8 cellular contexts compared by ENCODE assay signal in the genomic region with DNA sequence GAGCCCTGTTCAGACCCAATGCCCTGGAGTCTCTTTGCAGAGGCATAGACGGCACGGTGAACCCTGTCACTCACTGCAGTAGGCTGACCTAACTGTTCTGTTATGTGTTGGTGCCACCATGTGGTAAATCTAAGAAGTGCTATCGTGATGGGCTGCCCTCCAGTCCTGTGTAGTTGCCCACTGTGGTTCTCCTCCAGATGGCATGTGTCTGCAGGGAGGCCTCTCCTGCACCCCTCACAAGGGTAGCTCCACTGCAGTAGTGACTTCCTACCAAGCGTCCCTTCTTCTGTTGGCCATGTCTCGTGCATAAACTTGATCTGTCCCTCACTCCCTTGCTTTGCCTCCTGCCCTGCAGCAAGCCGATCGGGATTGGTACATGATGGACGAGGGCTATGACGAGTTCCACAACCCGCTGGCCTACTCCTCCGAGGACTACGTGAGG. TPM values are rescaled to one million over a fixed set of nuclear protein-coding genes. Genes with fewer than 3 reads are reported as not detected.
DNase-seq lines count a peak whose midpoint lies in the region; ATAC-seq, FAIRE-seq and TF ChIP-seq lines count a peak whose summit lies in the region.

No MANE protein-coding gene starts in this region.

- no peak for TF ChIP-seq EP300 in SK-N-SH (IDR thresholded peaks at IDR 0.05; ENCODE audit: borderline replicate concordance in 1 of 2, low read depth in 1 of 2, low read length in 1 of 2)

- intact Hi-C loops in kidney (cut with DNase I), result no loop called here

- no peak overlapping the region for H3K4me3 ChIP-seq in SK-N-SH (ENCODE audit: low read depth in 2 of 2, low read length in 1 of 2)
- H3K4me3 ChIP-seq in kidney (ENCODE audit: low read length in 2 of 2), result no peak overlapping the region

- H3K9me3 ChIP-seq in SK-N-SH, result no peaks in the 10 kb centered on the region
- H3K9me3 ChIP-seq in kidney (ENCODE audit: control insufficient read depth in 1 of 2, low read length in 2 of 2), result no peaks in the 10 kb centered on the region

- no peaks in the 10 kb centered on the region for H3K27me3 ChIP-seq in SK-N-SH (ENCODE audit: insufficient read depth)

- no peak overlapping the region for H3K4me2 ChIP-seq in SK-N-SH

- H3K36me3 ChIP-seq in SK-N-SH (replicated peaks in 1 of 2; ENCODE audit: control insufficient read depth in 1 of 2, insufficient read depth in 2 of 2, low read length in 1 of 2) (peaks cover 33 to 81% of the 10 kb centered on the region in 2 experiments), kidney (ENCODE audit: control insufficient read depth in 1 of 2, insufficient read depth in 2 of 2, low read length in 2 of 2) (peaks cover 60 to 78% of the 10 kb centered on the region in 2 donors)

- peak; percentile 58 for DNase-seq in EH (ENCODE audit: low read depth)
- DNase-seq in LHCN-M2 (ENCODE audit: low read depth), result peak; percentile 54
- peak; percentile 78 for DNase-seq in SK-N-SH
- peak; percentile 69 to 73 for DNase-seq in T47D (ENCODE audit: low read depth in 1 of 2, low spot score in 1 of 2)
- no peak for DNase-seq in kidney
- DNase-seq in stimulated activated CD4-positive, alpha-beta T cell treated with anti-CD3 and anti-CD28 coated beads, Interleukin-4, amount 100 ng/mL, for 4 hours, result peak; percentile 14 to 24
- DNase-seq in T1000 (lab: John Stamatoyannopoulos, UW), result no peak

- ATAC-seq in GM21447 (IDR thresholded peaks at IDR 0.05; ENCODE audit: unreplicated experiment), result peak; percentile 73

- no peak for FAIRE-seq in kidney (lab: Jason Lieb, UNC)

- peaks cover 24% of the 10 kb centered on the region for H3K79me2 ChIP-seq in SK-N-SH (ENCODE audit: insufficient read depth)

- in situ Hi-C loops in T47D (cut with HindIII; ENCODE audit: low pct_unique_long_range_greater_than_20kb, low sequenced_read_pairs), result no loop called here

- 0 out of 2 replicates have a peak, but pooled peaks cover 5% of the 10 kb centered on the region for H4K20me1 ChIP-seq in SK-N-SH (ENCODE audit: insufficient read depth)

- peak; percentile 72 for TF ChIP-seq RAD21 in SK-N-SH (IDR thresholded peaks at IDR 0.05; ENCODE audit: low read length)

- no peak overlapping the region for H2AFZ ChIP-seq in SK-N-SH (ENCODE audit: low read depth)

- no peak overlapping the region for H3K27ac ChIP-seq in SK-N-SH (ENCODE audit: low read depth in 2 of 2, low read length in 1 of 2)
- H3K27ac ChIP-seq in kidney (ENCODE audit: low read depth in 2 of 2, low read length in 2 of 2), result no peak overlapping the region

- no peaks in the 10 kb centered on the region for H3K9me2 ChIP-seq in SK-N-SH

- TF ChIP-seq CTCF in SK-N-SH (IDR thresholded peaks at IDR 0.05) (peak; percentile 66), kidney (IDR thresholded peaks at IDR 0.05; ENCODE audit: borderline replicate concordance, extremely low read depth, insufficient read depth) (peak; percentile 61)

- CTCF ChIA-PET in SK-N-SH (lab: Yijun Ruan, JAX), result interaction anchor here (0.7 to 8.3 kb wide), 9 partner anchors 9 to 216 kb away, joined by 3 to 48 read pairs (median 4); a partner anchor contains a TSS

- H3K4me1 ChIP-seq in SK-N-SH (ENCODE audit: control insufficient read depth in 1 of 2, insufficient read depth in 2 of 2, low read depth in 1 of 2, low read length in 1 of 2) (peaks cover 8 to 9% of the 10 kb centered on the region in 2 experiments; a peak in 3 of 4 replicates), kidney (ENCODE audit: control insufficient read depth in 1 of 2, insufficient read depth in 1 of 2, low read depth in 1 of 2, low read length in 2 of 2) (peaks cover 7 to 10% of the 10 kb centered on the region in 2 donors)

- H3K9ac ChIP-seq in SK-N-SH (no peak overlapping the region), kidney (ENCODE audit: low read length in 2 of 2) (no peak overlapping the region)

- WGBS in SK-N-SH (ENCODE audit: low lambda C conversion rate), result 96% methylated on average over 10 of the region's 12 CpGs

- POLR2A ChIA-PET in SK-N-SH (lab: Yijun Ruan, JAX), result no interaction called here

- H3F3A ChIP-seq in SK-N-SH (replicated peaks; ENCODE audit: insufficient read depth), result no peaks in the 10 kb centered on the region

TF ChIP-seq in SK-N-SH, 30 proteins besides CTCF, POLR2A, EP300 and RAD21 (continues in another document):
- TF ChIP-seq, protein P1, sequence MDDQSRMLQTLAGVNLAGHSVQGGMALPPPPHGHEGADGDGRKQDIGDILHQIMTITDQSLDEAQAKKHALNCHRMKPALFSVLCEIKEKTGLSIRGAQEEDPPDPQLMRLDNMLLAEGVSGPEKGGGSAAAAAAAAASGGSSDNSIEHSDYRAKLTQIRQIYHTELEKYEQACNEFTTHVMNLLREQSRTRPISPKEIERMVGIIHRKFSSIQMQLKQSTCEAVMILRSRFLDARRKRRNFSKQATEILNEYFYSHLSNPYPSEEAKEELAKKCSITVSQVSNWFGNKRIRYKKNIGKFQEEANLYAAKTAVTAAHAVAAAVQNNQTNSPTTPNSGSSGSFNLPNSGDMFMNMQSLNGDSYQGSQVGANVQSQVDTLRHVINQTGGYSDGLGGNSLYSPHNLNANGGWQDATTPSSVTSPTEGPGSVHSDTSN (IDR thresholded peaks at IDR 0.05), result peak; percentile 59
- no peak for TF ChIP-seq FOXM1 (IDR thresholded peaks at IDR 0.05; ENCODE audit: low read depth)
- TF ChIP-seq, protein P2, sequence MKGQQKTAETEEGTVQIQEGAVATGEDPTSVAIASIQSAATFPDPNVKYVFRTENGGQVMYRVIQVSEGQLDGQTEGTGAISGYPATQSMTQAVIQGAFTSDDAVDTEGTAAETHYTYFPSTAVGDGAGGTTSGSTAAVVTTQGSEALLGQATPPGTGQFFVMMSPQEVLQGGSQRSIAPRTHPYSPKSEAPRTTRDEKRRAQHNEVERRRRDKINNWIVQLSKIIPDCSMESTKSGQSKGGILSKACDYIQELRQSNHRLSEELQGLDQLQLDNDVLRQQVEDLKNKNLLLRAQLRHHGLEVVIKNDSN (IDR thresholded peaks at IDR 0.05; ENCODE audit: borderline replicate concordance, low read depth), result no peak
- no peak for TF ChIP-seq RXRA (IDR thresholded peaks at IDR 0.05; ENCODE audit: borderline replicate concordance, low read depth)
- TF ChIP-seq, protein P3, sequence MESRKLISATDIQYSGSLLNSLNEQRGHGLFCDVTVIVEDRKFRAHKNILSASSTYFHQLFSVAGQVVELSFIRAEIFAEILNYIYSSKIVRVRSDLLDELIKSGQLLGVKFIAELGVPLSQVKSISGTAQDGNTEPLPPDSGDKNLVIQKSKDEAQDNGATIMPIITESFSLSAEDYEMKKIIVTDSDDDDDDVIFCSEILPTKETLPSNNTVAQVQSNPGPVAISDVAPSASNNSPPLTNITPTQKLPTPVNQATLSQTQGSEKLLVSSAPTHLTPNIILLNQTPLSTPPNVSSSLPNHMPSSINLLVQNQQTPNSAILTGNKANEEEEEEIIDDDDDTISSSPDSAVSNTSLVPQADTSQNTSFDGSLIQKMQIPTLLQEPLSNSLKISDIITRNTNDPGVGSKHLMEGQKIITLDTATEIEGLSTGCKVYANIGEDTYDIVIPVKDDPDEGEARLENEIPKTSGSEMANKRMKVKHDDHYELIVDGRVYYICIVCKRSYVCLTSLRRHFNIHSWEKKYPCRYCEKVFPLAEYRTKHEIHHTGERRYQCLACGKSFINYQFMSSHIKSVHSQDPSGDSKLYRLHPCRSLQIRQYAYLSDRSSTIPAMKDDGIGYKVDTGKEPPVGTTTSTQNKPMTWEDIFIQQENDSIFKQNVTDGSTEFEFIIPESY (IDR thresholded peaks at IDR 0.05; ENCODE audit: borderline replicate concordance, low read depth), result no peak
- TF ChIP-seq MEF2A (IDR thresholded peaks at IDR 0.05; ENCODE audit: borderline replicate concordance, low read depth), result no peak
- TF ChIP-seq NRF1 (IDR thresholded peaks at IDR 0.05; ENCODE audit: low read depth, low read length), result no peak
- TF ChIP-seq SMC3 (IDR thresholded peaks at IDR 0.05; ENCODE audit: low read depth, low read length), result peak; percentile 39

RNA-seq across cellular contexts. Expression of a gene that starts 5.8 kb away (rescaled TPM):
- total RNA-seq in LHCN-M2 (2014; rRNA removed) (36.5 and 46.3 TPM in 2 replicates), kidney (60.9 TPM)
- polyA plus RNA-seq in LHCN-M2 (2012), result 45.0 TPM
- polyA plus RNA-seq in SK-N-SH (2012; rRNA removed) (60.2 and 75.0 TPM in 2 replicates), kidney (ENCODE audit: insufficient read depth, low read depth, low replicate concordance) (23.3 TPM)
- 42.4 and 45.6 TPM in 2 replicates for polyA plus RNA-seq in SK-N-SH (2012; cell fraction: cytosol; rRNA removed)
- polyA plus RNA-seq in SK-N-SH (2012; cell fraction: nucleus; rRNA removed), result 182 and 196 TPM in 2 replicates

RNA-seq across cellular contexts. Expression of a gene that starts 6.0 kb away (rescaled TPM):
- total RNA-seq in LHCN-M2 (2014; rRNA removed) (8.1 and 10.3 TPM in 2 replicates), kidney (16.1 TPM)
- polyA plus RNA-seq in LHCN-M2 (2012), result 7.5 TPM
- polyA plus RNA-seq in SK-N-SH (2012; rRNA removed) (8.9 and 12.7 TPM in 2 replicates), kidney (ENCODE audit: insufficient read depth, low read depth, low replicate concordance) (11.9 TPM)
- polyA plus RNA-seq in SK-N-SH (2012; cell fraction: cytosol; rRNA removed), result 11.9 and 13.3 TPM in 2 replicates
- polyA plus RNA-seq in SK-N-SH (2012; cell fraction: nucleus; rRNA removed), result 7.1 and 11.7 TPM in 2 replicates

RNA-seq across cellular contexts. Expression of a gene that starts 36.4 kb away (rescaled TPM):
- not detected in 2 replicates for total RNA-seq in LHCN-M2 (2014; rRNA removed)
- polyA plus RNA-seq in LHCN-M2 (2012), result not detected
- polyA plus RNA-seq in SK-N-SH (2012; rRNA removed), result not detected in 2 replicates
- not detected in 2 replicates for polyA plus RNA-seq in SK-N-SH (2012; cell fraction: cytosol; rRNA removed)
- polyA plus RNA-seq in SK-N-SH (2012; cell fraction: nucleus; rRNA removed), result not detected in 2 replicates
- 0.79 TPM for total RNA-seq in kidney
- polyA plus RNA-seq in kidney (ENCODE audit: insufficient read depth, low read depth, low replicate concordance), result 6.3 TPM

RNA-seq across cellular contexts. Expression of a gene that starts 45.1 kb away (rescaled TPM):
- total RNA-seq in LHCN-M2 (2014; rRNA removed) (not detected in 2 replicates), kidney (41.4 TPM)
- polyA plus RNA-seq in LHCN-M2 (2012), result 0.07 TPM
- polyA plus RNA-seq in SK-N-SH (2012; rRNA removed) (not detected in 2 replicates), kidney (ENCODE audit: insufficient read depth, low read depth, low replicate concordance) (73.9 TPM)
- not detected in 2 replicates for polyA plus RNA-seq in SK-N-SH (2012; cell fraction: cytosol; rRNA removed)
- not detected in 2 replicates for polyA plus RNA-seq in SK-N-SH (2012; cell fraction: nucleus; rRNA removed)

Comparison
In these comparisons a context has a peak if more than half of its experiments do, and no peak if none do; other contexts are left out.
1. DNase-seq: peak in EH (single experiment), LHCN-M2 (single experiment), SK-N-SH (single experiment), T47D (2 of 2) and stimulated activated CD4-positive, alpha-beta T cell treated with anti-CD3 and anti-CD28 coated beads, Interleukin-4, amount 100 ng/mL, for 4 hours (2 of 2); none in kidney (single experiment) and T1000 (single experiment).